ENCODE assay signal across 20 cellular contexts in the genomic region with DNA sequence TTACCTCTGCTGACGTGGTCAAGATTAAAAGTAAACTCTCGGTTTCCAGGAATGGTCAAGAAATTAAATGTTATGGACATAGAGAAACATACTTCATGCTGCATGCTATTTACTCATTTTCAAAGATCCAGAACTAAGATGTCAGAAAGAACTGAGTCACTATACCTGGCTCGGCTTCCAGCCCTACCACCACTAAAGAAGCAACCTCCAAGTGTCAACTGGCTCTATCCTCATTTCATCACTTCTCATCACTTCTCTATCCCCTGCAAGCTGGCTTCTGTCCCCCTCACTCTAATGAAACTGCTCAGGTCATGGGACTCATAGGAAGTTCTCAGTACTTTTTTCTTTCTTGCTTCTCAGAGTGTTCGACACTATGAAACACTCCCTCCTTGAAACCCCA.
"Had no signal": no experiment of that assay in that cellular context is flagged by ENCODE, and none has a peak within 500 bp of the region (broad histone marks: within the 10 kb centered on the region; RNA-seq: fewer than 3 reads in every experiment).

No MANE protein-coding gene starts in this region.

- ATAC-seq: mucosa of descending colon; natural killer cell treated with Interleukin-12 subunit alpha and Interleukin-12 subunit beta and Interleukin-15 and Interleukin-18, amount 100 ng/mL, for 72 hours; stimulated activated naive B cell treated with anti-CD40 and anti-IgM and Interleukin-4, amounts not matched to agents 10 μg/mL and 1 μg/mL and 100 μg/mL, for 72 hours had no signal

- H3K27me3 Mint-ChIP-seq: naive B cell; natural killer cell treated with Interleukin-12 subunit alpha and Interleukin-12 subunit beta and Interleukin-15 and Interleukin-18, amount 100 ng/mL, for 72 hours; stimulated activated naive B cell treated with anti-CD40 and anti-IgM and Interleukin-4, amounts not matched to agents 10 μg/mL and 1 μg/mL and 100 μg/mL, for 72 hours; stimulated activated naive CD8-positive, alpha-beta T cell treated with anti-CD3 and anti-CD28 coated beads, Interleukin-15, Interleukin-2, amounts not matched to agents 100 ng/mL and 50 ng/mL, for 24 hours had no signal

- H3K27ac Mint-ChIP-seq: endodermal cell; mesothelial cell of epicardium; natural killer cell treated with Interleukin-12 subunit alpha and Interleukin-12 subunit beta and Interleukin-15 and Interleukin-18, amount 100 ng/mL, for 72 hours; neural progenitor cell; stimulated activated naive B cell treated with anti-CD40 and anti-IgM and Interleukin-4, amounts not matched to agents 10 μg/mL and 1 μg/mL and 100 μg/mL, for 72 hours; stimulated activated naive CD8-positive, alpha-beta T cell treated with anti-CD3 and anti-CD28 coated beads, Interleukin-15, Interleukin-2, amounts not matched to agents 100 ng/mL and 50 ng/mL, for 24 hours had no signal

- H3K4me1 ChIP-seq: neural progenitor cell, prostate gland, spleen had no signal

- H2AFZ ChIP-seq: neural progenitor cell had no signal

- H3K9ac ChIP-seq: neural progenitor cell had no signal

- H3K4me3 ChIP-seq: esophagus muscularis mucosa, mucosa of descending colon, neural progenitor cell, prostate gland, skin epidermis, spleen, transverse colon had no signal

- H3K9me3 ChIP-seq: esophagus muscularis mucosa, mucosa of descending colon, prostate gland, spleen, transverse colon had no signal

- FAIRE-seq: colon, keratinocyte had no signal

- H3K9me3 Mint-ChIP-seq: endodermal cell; mesothelial cell of epicardium; naive B cell; natural killer cell treated with Interleukin-12 subunit alpha and Interleukin-12 subunit beta and Interleukin-15 and Interleukin-18, amount 100 ng/mL, for 72 hours; neural progenitor cell; stimulated activated naive B cell treated with anti-CD40 and anti-IgM and Interleukin-4, amounts not matched to agents 10 μg/mL and 1 μg/mL and 100 μg/mL, for 72 hours; stimulated activated naive CD8-positive, alpha-beta T cell treated with anti-CD3 and anti-CD28 coated beads, Interleukin-15, Interleukin-2, amounts not matched to agents 100 ng/mL and 50 ng/mL, for 24 hours had no signal

- H3K4me3 Mint-ChIP-seq: endodermal cell; mesothelial cell of epicardium; natural killer cell treated with Interleukin-12 subunit alpha and Interleukin-12 subunit beta and Interleukin-15 and Interleukin-18, amount 100 ng/mL, for 72 hours; neural progenitor cell; stimulated activated naive B cell treated with anti-CD40 and anti-IgM and Interleukin-4, amounts not matched to agents 10 μg/mL and 1 μg/mL and 100 μg/mL, for 72 hours; stimulated activated naive CD8-positive, alpha-beta T cell treated with anti-CD3 and anti-CD28 coated beads, Interleukin-15, Interleukin-2, amounts not matched to agents 100 ng/mL and 50 ng/mL, for 24 hours had no signal

- DNase-seq: effector CD8-positive, alpha-beta T cell; foreskin melanocyte; mesenchymal stem cell; mucosa of descending colon; naive B cell; right cardiac atrium; spleen; stimulated activated naive B cell treated with anti-CD40 and anti-IgM and Interleukin-4, amounts not matched to agents 10 μg/mL and 1 μg/mL and 100 μg/mL, for 72 hours; transverse colon had no signal

- H3K27ac ChIP-seq: epithelial cell of prostate, neural progenitor cell, prostate gland, skin epidermis, transverse colon had no signal

- H3K36me3 ChIP-seq: neural progenitor cell, prostate gland had no signal

- H3K4me1 Mint-ChIP-seq: naive B cell, neural progenitor cell had no signal

- H3K4me2 ChIP-seq: neural progenitor cell had no signal

- H3K27me3 ChIP-seq: esophagus muscularis mucosa, neural progenitor cell, spleen, transverse colon had no signal
